Comparison of ENCODE assay signal across 16 cellular contexts in genomic region chr15:27479232-27480140, GRCh38.
DNase-seq lines count a peak whose midpoint lies in the region; ATAC-seq and TF ChIP-seq lines count a peak whose summit lies in the region.
"Had no signal": no experiment of that assay in that cellular context is flagged by ENCODE, and none has a peak within 500 bp of the region (broad histone marks: within the 10 kb centered on the region; RNA-seq: fewer than 3 reads in every experiment).

No MANE protein-coding gene starts in this region.

- no peak overlapping the region for H3K4me3 Mint-ChIP-seq in Caco-2 (ENCODE audit: unreplicated experiment)
- H3K4me3 Mint-ChIP-seq: activated CD8-positive, alpha-beta memory T cell treated with anti-CD3 and anti-CD28 coated beads, Interleukin-2, amount 10 ng/mL, durations not matched to agents 7 days and 5 days; IgD-negative memory B cell; stimulated activated effector memory CD8-positive, alpha-beta T cell treated with anti-CD3 and anti-CD28 coated beads, Interleukin-12 subunit alpha, Interleukin-12 subunit beta, amount 100 ng/mL, for 72 hours had no signal

- no peak overlapping the region for H3K27ac Mint-ChIP-seq in Caco-2 (ENCODE audit: unreplicated experiment)
- H3K27ac Mint-ChIP-seq: activated CD8-positive, alpha-beta memory T cell treated with anti-CD3 and anti-CD28 coated beads, Interleukin-2, amount 10 ng/mL, durations not matched to agents 7 days and 5 days; activated naive CD4-positive, alpha-beta T cell treated with anti-CD3 and anti-CD28 coated beads, Interleukin-2, amount 50 U/mL, for 72 hours; stimulated activated effector memory CD8-positive, alpha-beta T cell treated with anti-CD3 and anti-CD28 coated beads, Interleukin-12 subunit alpha, Interleukin-12 subunit beta, amount 100 ng/mL, for 72 hours had no signal

- peaks cover 3% of the 10 kb centered on the region for H3K4me1 ChIP-seq in foreskin keratinocyte
- H3K4me1 ChIP-seq in Caco-2 = no peaks in the 10 kb centered on the region
- H3K4me1 ChIP-seq: gastrocnemius medialis had no signal

- H3K9me3 Mint-ChIP-seq in Caco-2 (ENCODE audit: unreplicated experiment) = peaks cover 7% of the 10 kb centered on the region

- ATAC-seq in foreskin keratinocyte (peak; percentile 98), HG02610 (IDR thresholded peaks at IDR 0.05; ENCODE audit: unreplicated experiment) (no peak), GM18907 (IDR thresholded peaks at IDR 0.05; ENCODE audit: unreplicated experiment) (no peak)
- ATAC-seq: activated CD8-positive, alpha-beta memory T cell treated with anti-CD3 and anti-CD28 coated beads, Interleukin-2, amount 10 ng/mL, durations not matched to agents 7 days and 5 days; activated naive CD4-positive, alpha-beta T cell treated with anti-CD3 and anti-CD28 coated beads, Interleukin-2, amount 50 U/mL, for 72 hours; gastrocnemius medialis; SK-N-SH treated with all-trans-retinoic acid at 6 μM for 48 hours; stimulated activated effector memory CD8-positive, alpha-beta T cell treated with anti-CD3 and anti-CD28 coated beads, Interleukin-12 subunit alpha, Interleukin-12 subunit beta, amount 100 ng/mL, for 72 hours had no signal

- no peak overlapping the region for H3K4me3 ChIP-seq in Caco-2 (ENCODE audit: low read depth, low read length)
- H3K4me3 ChIP-seq: gastrocnemius medialis had no signal

- POLR2A ChIA-PET in Caco-2 (lab: Charles Lee) = no interaction called here

- CTCF ChIA-PET in Caco-2 (lab: Charles Lee) = no interaction called here

- H3K36me3 ChIP-seq in Caco-2 (ENCODE audit: control insufficient read depth, insufficient read depth, low read length) = no peaks in the 10 kb centered on the region
- H3K36me3 ChIP-seq: gastrocnemius medialis had no signal

- H3K27me3 ChIP-seq in foreskin keratinocyte (no peaks in the 10 kb centered on the region), Caco-2 (replicated peaks; ENCODE audit: control insufficient read depth, insufficient read depth, low read length) (no peaks in the 10 kb centered on the region)
- H3K27me3 ChIP-seq: gastrocnemius medialis had no signal

- H3K4me1 Mint-ChIP-seq in Caco-2 (ENCODE audit: low read depth, unreplicated experiment) = no peaks in the 10 kb centered on the region
- H3K4me1 Mint-ChIP-seq: activated CD8-positive, alpha-beta memory T cell treated with anti-CD3 and anti-CD28 coated beads, Interleukin-2, amount 10 ng/mL, durations not matched to agents 7 days and 5 days; IgD-negative memory B cell; stimulated activated effector memory CD8-positive, alpha-beta T cell treated with anti-CD3 and anti-CD28 coated beads, Interleukin-12 subunit alpha, Interleukin-12 subunit beta, amount 100 ng/mL, for 72 hours had no signal

- TF ChIP-seq CTCF in foreskin keratinocyte (conservative IDR thresholded peaks at IDR 0.05) = no peak
- TF ChIP-seq CTCF in Caco-2 (IDR thresholded peaks at IDR 0.05; ENCODE audit: insufficient read depth in 1 of 2, low read depth in 1 of 2, low read length in 1 of 2, severe bottlenecking in 1 of 2, unreplicated experiment in 1 of 2) = no peak

- intact Hi-C loops in Caco-2 (cut with micrococcal nuclease; ENCODE audit: unreplicated experiment) = loop anchor here (10.0 kb wide), 1 partner anchor 65 kb away; no protein-coding TSS in a partner anchor

- H3K27me3 Mint-ChIP-seq in Caco-2 (ENCODE audit: insufficient read depth, unreplicated experiment) = no peaks in the 10 kb centered on the region
- H3K27me3 Mint-ChIP-seq: activated CD8-positive, alpha-beta memory T cell treated with anti-CD3 and anti-CD28 coated beads, Interleukin-2, amount 10 ng/mL, durations not matched to agents 7 days and 5 days; IgD-negative memory B cell had no signal

- no peaks in the 10 kb centered on the region for H3K9me3 ChIP-seq in Caco-2
- H3K9me3 ChIP-seq: gastrocnemius medialis had no signal

- DNase-seq in Ammon's horn (ENCODE audit: low spot score) (peak; percentile 27), NCI-H1105 (lab: John Stamatoyannopoulos, UW) (peak; percentile 78), NCI-H510A treated with DMSO at 0.1 percent for 48 hours (lab: John Stamatoyannopoulos, UW) (peak; percentile 74), foreskin keratinocyte (peak; percentile 88 to 95), dedifferentiated amniotic fluid mesenchymal stem cell (ENCODE audit: extremely low spot score) (no peak), Caco-2 (no peak)
- DNase-seq: activated CD8-positive, alpha-beta memory T cell treated with anti-CD3 and anti-CD28 coated beads, Interleukin-2, amount 10 ng/mL, durations not matched to agents 7 days and 5 days; effector CD8-positive, alpha-beta T cell; gastrocnemius medialis; NCI-H1436 treated with DMSO at 0.1 percent for 48 hours had no signal

- no TSS peak for BruUV-seq in Caco-2 (replicated peaks; lab: Mats Ljungman, UMichigan)

- H3K36me3 Mint-ChIP-seq in Caco-2 (ENCODE audit: insufficient read depth, unreplicated experiment) = no peaks in the 10 kb centered on the region
- H3K36me3 Mint-ChIP-seq: activated CD8-positive, alpha-beta memory T cell treated with anti-CD3 and anti-CD28 coated beads, Interleukin-2, amount 10 ng/mL, durations not matched to agents 7 days and 5 days; activated naive CD4-positive, alpha-beta T cell treated with anti-CD3 and anti-CD28 coated beads, Interleukin-2, amount 50 U/mL, for 72 hours; IgD-negative memory B cell; stimulated activated effector memory CD8-positive, alpha-beta T cell treated with anti-CD3 and anti-CD28 coated beads, Interleukin-12 subunit alpha, Interleukin-12 subunit beta, amount 100 ng/mL, for 72 hours had no signal

- no peak overlapping the region for H3K27ac ChIP-seq in foreskin keratinocyte
- H3K27ac ChIP-seq: gastrocnemius medialis had no signal

Comparison
In these comparisons a context has a peak if more than half of its experiments do, and no peak if none do; other contexts are left out.
1. DNase-seq: peak in Ammon's horn (single experiment), NCI-H1105 (single experiment), NCI-H510A treated with DMSO at 0.1 percent for 48 hours (single experiment) and foreskin keratinocyte (2 of 2); none in dedifferentiated amniotic fluid mesenchymal stem cell (single experiment) and Caco-2 (0 of 2).